8 cellular contexts compared by ENCODE assay signal in genomic region chr11:103091810-103092524, GRCh38. TPM values are rescaled to one million over a fixed set of nuclear protein-coding genes. Genes with fewer than 3 reads are reported as not detected.
DNase-seq lines count a peak whose midpoint lies in the region; ATAC-seq and TF ChIP-seq lines count a peak whose summit lies in the region.

Gene DCUN1D5, minus strand, starts transcription at chr11:103092160. Its CDS starts 288 bp downstream, at chr11:103091872.

- H3K4me3 ChIP-seq in dorsolateral prefrontal cortex (peak within 1 kb of the TSS; percentile 69 to 100 (median 94)), liver (ENCODE audit: low read depth in 1 of 3, low read length in 3 of 3) (peak within 1 kb of the TSS; percentile 85 to 96 (median 89))

- DNase-seq in CD1c-positive myeloid dendritic cell (ENCODE audit: extremely low spot score) (peak; percentile 97), NCI-H82 treated with DMSO at 0.1 percent for 48 hours (lab: John Stamatoyannopoulos, UW; ENCODE audit: unreplicated experiment) (peak; percentile 47), dorsolateral prefrontal cortex (peak; percentile 96 to 99 (median 98))
- peak; percentile 98 for DNase-seq in activated CD4-positive, alpha-beta memory T cell treated with anti-CD3 and anti-CD28 coated beads for 36 hours
- DNase-seq in stimulated activated CD4-positive, alpha-beta T cell treated with anti-CD3 and anti-CD28 coated beads, Interleukin-4, amount 100 ng/mL, for 24 hours, result peak; percentile 97

- TF ChIP-seq RAD21 in liver (IDR thresholded peaks at IDR 0.05), result no peak

- peak within 1 kb of the TSS in 56 of 59 donors; percentile 9 to 91 (median 76) for H3K27ac ChIP-seq in dorsolateral prefrontal cortex
- peak within 1 kb of the TSS; percentile 75 to 76 for H3K27ac ChIP-seq in liver (ENCODE audit: low read depth in 1 of 2, low read length in 2 of 2)

- under 1% methylated on average over 54 of the region's 54 CpGs for WGBS in liver

- peak within 1 kb of the TSS; percentile 89 for H3K4me3 Mint-ChIP-seq in activated CD4-positive, alpha-beta memory T cell treated with anti-CD3 and anti-CD28 coated beads for 36 hours

- peaks cover 25% of the 10 kb centered on the region for H3K4me1 Mint-ChIP-seq in activated CD4-positive, alpha-beta memory T cell treated with anti-CD3 and anti-CD28 coated beads for 36 hours (ENCODE audit: low read depth)

- peak in 13 of 56 donors; percentile 16 to 40 (median 27) for TF ChIP-seq CTCF in dorsolateral prefrontal cortex (IDR thresholded peaks at IDR 0.05 in 54 of 56, conservative IDR thresholded peaks at IDR 0.05 in 2 of 56; ENCODE audit: low read depth in 1 of 56, partially characterized antibody in 56 of 56)
- TF ChIP-seq CTCF in liver (IDR thresholded peaks at IDR 0.05; ENCODE audit: low read depth, low read length, missing input control), result no peak

- no peaks in the 10 kb centered on the region for H3K9me3 Mint-ChIP-seq in activated CD4-positive, alpha-beta memory T cell treated with anti-CD3 and anti-CD28 coated beads for 36 hours

- ATAC-seq in GM19438 (IDR thresholded peaks at IDR 0.05; ENCODE audit: low read depth, unreplicated experiment) (peak; percentile 99), HG03575 (IDR thresholded peaks at IDR 0.05; ENCODE audit: extremely low read depth, insufficient number of reproducible peaks, low FRiP score, unreplicated experiment) (peak; percentile 98)

- peaks cover 17% of the 10 kb centered on the region for H3K27me3 Mint-ChIP-seq in activated CD4-positive, alpha-beta memory T cell treated with anti-CD3 and anti-CD28 coated beads for 36 hours

- peak within 1 kb of the TSS; percentile 88 for H3K27ac Mint-ChIP-seq in activated CD4-positive, alpha-beta memory T cell treated with anti-CD3 and anti-CD28 coated beads for 36 hours

- CTCF ChIA-PET in activated CD4-positive, alpha-beta memory T cell treated with anti-CD3 and anti-CD28 coated beads for 36 hours (lab: Charles Lee), result interaction anchor here (0.7 to 4.7 kb wide), 3 partner anchors 11 to 56 kb away, joined by 4 to 57 read pairs (median 4); partner anchors contain the start of gene DYNC2H1

- H3K36me3 Mint-ChIP-seq in activated CD4-positive, alpha-beta memory T cell treated with anti-CD3 and anti-CD28 coated beads for 36 hours, result peaks cover 14% of the 10 kb centered on the region

- peak within 1 kb of the TSS; percentile 86 to 91 for H3K9ac ChIP-seq in liver (ENCODE audit: low read depth in 1 of 2, low read length in 2 of 2)

- intact Hi-C loops in activated CD4-positive, alpha-beta memory T cell treated with anti-CD3 and anti-CD28 coated beads for 36 hours (cut with micrococcal nuclease), result loop anchor here (1.0 kb wide), 2 partner anchors 17 to 56 kb away; partner anchors contain the start of gene DYNC2H1
- intact Hi-C loops in dorsolateral prefrontal cortex (cut with DNase I), result loop anchor here in 1 of 2 donors (1.0 kb wide), 1 partner anchor 17 kb away; the partner anchor contains the start of gene DYNC2H1

- POLR2A ChIA-PET in activated CD4-positive, alpha-beta memory T cell treated with anti-CD3 and anti-CD28 coated beads for 36 hours (lab: Charles Lee), result interaction anchor here (0.7 to 3.1 kb wide), 6 partner anchors 9 to 41 kb away, joined by 3 to 28 read pairs (median 4); partner anchors contain the start of gene DYNC2H1

- H3K4me1 ChIP-seq in liver (ENCODE audit: control insufficient read depth in 4 of 4, insufficient read depth in 4 of 4, low read length in 3 of 4), result peaks cover 6 to 21% (median 11%) of the 10 kb centered on the region in 4 donors

- H3K9me3 ChIP-seq in liver (ENCODE audit: control insufficient read depth in 4 of 4, low read length in 3 of 4), result no peaks in the 10 kb centered on the region

- H3K27me3 ChIP-seq in dorsolateral prefrontal cortex (peaks cover 0 to 28% (median 5%) of the 10 kb centered on the region in 45 donors), liver (ENCODE audit: control insufficient read depth in 4 of 4, insufficient read depth in 4 of 4, low read length in 3 of 4) (peaks cover 0 to 4% (median 0%) of the 10 kb centered on the region in 4 donors)

- H3K36me3 ChIP-seq in liver (ENCODE audit: control insufficient read depth in 4 of 4, insufficient read depth in 3 of 4, low read depth in 1 of 4, low read length in 3 of 4), result peaks cover 0 to 2% (median 0%) of the 10 kb centered on the region in 4 donors

TF ChIP-seq in liver, 16 proteins besides CTCF, POLR2A, EP300 and RAD21:
- TF ChIP-seq FOXA1 (IDR thresholded peaks at IDR 0.05) (no peak), NR2F2 (IDR thresholded peaks at IDR 0.05) (peak; percentile 54), YY1 (IDR thresholded peaks at IDR 0.05) (no peak), TAF1 (conservative IDR thresholded peaks at IDR 0.05) (peak; percentile 88), HNF4A (conservative IDR thresholded peaks at IDR 0.05) (no peak), HNF4G (IDR thresholded peaks at IDR 0.05) (no peak), ZBTB33 (IDR thresholded peaks at IDR 0.05) (no peak), GABPA (IDR thresholded peaks at IDR 0.05 in 1 of 2, conservative IDR thresholded peaks at IDR 0.05 in 1 of 2) (peak; percentile 94 to 99), EGR1 (IDR thresholded peaks at IDR 0.05; ENCODE audit: low read depth in 2 of 2) (no peak), SP1 (IDR thresholded peaks at IDR 0.05) (peak; percentile 67), RXRA (IDR thresholded peaks at IDR 0.05) (peak; percentile 42 to 60), REST (IDR thresholded peaks at IDR 0.05) (peak; percentile 70), ATF3 (IDR thresholded peaks at IDR 0.05) (peak; percentile 34), MAX (IDR thresholded peaks at IDR 0.05) (peak; percentile 54), FOXA2 (IDR thresholded peaks at IDR 0.05) (no peak), JUND (IDR thresholded peaks at IDR 0.05) (peak in 1 of 2 donors; percentile 16)

RNA-seq across cellular contexts. Expression of gene DCUN1D5, which starts in this region (rescaled TPM):
- 10 to 100 TPM; 60.1 to 61.0 TPM for total RNA-seq in activated CD4-positive, alpha-beta memory T cell treated with anti-CD3 and anti-CD28 coated beads for 36 hours
- total RNA-seq in dorsolateral prefrontal cortex (10 to 100 TPM; 20.0 to 43.8 (median 31.2) TPM), liver (10 to 100 TPM; 15.3 to 17.7 TPM)
- polyA plus RNA-seq in liver, result 10 to 100 TPM; 12.0 to 14.9 TPM

Comparison
In these comparisons a context has a peak if more than half of its experiments do, and no peak if none do; other contexts are left out.
1. Peak in every context shown above with its lines: DNase-seq, ATAC-seq, H3K4me3 ChIP-seq and H3K27ac ChIP-seq.
2. DNase-seq: peak in every context shown above with its lines; median percentile 98 in activated CD4-positive, alpha-beta memory T cell treated with anti-CD3 and anti-CD28 coated beads for 36 hours; 98 in dorsolateral prefrontal cortex; 97 in CD1c-positive myeloid dendritic cell; 97 in stimulated activated CD4-positive, alpha-beta T cell treated with anti-CD3 and anti-CD28 coated beads, Interleukin-4, amount 100 ng/mL, for 24 hours; 47 in NCI-H82 treated with DMSO at 0.1 percent for 48 hours.